ENCODE assay signal across 1 cellular context in genomic region chr5:173239233-173239593, GRCh38.
TF ChIP-seq lines count a peak whose summit lies in the region.

No MANE protein-coding gene starts in this region.

TF ChIP-seq in HepG2, 621 proteins besides CTCF, POLR2A, EP300 and RAD21:
- TF ChIP-seq, protein P1, sequence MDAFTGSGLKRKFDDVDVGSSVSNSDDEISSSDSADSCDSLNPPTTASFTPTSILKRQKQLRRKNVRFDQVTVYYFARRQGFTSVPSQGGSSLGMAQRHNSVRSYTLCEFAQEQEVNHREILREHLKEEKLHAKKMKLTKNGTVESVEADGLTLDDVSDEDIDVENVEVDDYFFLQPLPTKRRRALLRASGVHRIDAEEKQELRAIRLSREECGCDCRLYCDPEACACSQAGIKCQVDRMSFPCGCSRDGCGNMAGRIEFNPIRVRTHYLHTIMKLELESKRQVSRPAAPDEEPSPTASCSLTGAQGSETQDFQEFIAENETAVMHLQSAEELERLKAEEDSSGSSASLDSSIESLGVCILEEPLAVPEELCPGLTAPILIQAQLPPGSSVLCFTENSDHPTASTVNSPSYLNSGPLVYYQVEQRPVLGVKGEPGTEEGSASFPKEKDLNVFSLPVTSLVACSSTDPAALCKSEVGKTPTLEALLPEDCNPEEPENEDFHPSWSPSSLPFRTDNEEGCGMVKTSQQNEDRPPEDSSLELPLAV (CRISPR knock-in tag; conservative IDR thresholded peaks at IDR 0.05; ENCODE audit: low read depth) = no peak
- TF ChIP-seq, protein P2, sequence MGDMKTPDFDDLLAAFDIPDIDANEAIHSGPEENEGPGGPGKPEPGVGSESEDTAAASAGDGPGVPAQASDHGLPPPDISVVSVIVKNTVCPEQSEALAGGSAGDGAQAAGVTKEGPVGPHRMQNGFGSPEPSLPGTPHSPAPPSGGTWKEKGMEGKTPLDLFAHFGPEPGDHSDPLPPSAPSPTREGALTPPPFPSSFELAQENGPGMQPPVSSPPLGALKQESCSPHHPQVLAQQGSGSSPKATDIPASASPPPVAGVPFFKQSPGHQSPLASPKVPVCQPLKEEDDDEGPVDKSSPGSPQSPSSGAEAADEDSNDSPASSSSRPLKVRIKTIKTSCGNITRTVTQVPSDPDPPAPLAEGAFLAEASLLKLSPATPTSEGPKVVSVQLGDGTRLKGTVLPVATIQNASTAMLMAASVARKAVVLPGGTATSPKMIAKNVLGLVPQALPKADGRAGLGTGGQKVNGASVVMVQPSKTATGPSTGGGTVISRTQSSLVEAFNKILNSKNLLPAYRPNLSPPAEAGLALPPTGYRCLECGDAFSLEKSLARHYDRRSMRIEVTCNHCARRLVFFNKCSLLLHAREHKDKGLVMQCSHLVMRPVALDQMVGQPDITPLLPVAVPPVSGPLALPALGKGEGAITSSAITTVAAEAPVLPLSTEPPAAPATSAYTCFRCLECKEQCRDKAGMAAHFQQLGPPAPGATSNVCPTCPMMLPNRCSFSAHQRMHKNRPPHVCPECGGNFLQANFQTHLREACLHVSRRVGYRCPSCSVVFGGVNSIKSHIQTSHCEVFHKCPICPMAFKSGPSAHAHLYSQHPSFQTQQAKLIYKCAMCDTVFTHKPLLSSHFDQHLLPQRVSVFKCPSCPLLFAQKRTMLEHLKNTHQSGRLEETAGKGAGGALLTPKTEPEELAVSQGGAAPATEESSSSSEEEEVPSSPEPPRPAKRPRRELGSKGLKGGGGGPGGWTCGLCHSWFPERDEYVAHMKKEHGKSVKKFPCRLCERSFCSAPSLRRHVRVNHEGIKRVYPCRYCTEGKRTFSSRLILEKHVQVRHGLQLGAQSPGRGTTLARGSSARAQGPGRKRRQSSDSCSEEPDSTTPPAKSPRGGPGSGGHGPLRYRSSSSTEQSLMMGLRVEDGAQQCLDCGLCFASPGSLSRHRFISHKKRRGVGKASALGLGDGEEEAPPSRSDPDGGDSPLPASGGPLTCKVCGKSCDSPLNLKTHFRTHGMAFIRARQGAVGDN (CRISPR knock-in tag; IDR thresholded peaks at IDR 0.05) = no peak
- TF ChIP-seq DRAP1 (CRISPR knock-in tag; IDR thresholded peaks at IDR 0.05) = no peak
- TF ChIP-seq KLF9 (CRISPR knock-in tag; IDR thresholded peaks at IDR 0.05; ENCODE audit: low read depth) = no peak
- TF ChIP-seq SNAPC2 (CRISPR knock-in tag; IDR thresholded peaks at IDR 0.05) = no peak
- no peak for TF ChIP-seq ZNF468 (CRISPR knock-in tag; IDR thresholded peaks at IDR 0.05)
- no peak for TF ChIP-seq HNRNPK (IDR thresholded peaks at IDR 0.05; ENCODE audit: low read depth, low read length, poor library complexity, severe bottlenecking)
- TF ChIP-seq BRF2 (CRISPR knock-in tag; IDR thresholded peaks at IDR 0.05) = no peak
- TF ChIP-seq ZNF296 (CRISPR knock-in tag; conservative IDR thresholded peaks at IDR 0.05) = no peak
- no peak for TF ChIP-seq LRRFIP1 (CRISPR knock-in tag; conservative IDR thresholded peaks at IDR 0.05)
- TF ChIP-seq KDM5B (CRISPR knock-in tag; IDR thresholded peaks at IDR 0.05; ENCODE audit: borderline replicate concordance) = no peak
- no peak for TF ChIP-seq ZNF234 (CRISPR knock-in tag; conservative IDR thresholded peaks at IDR 0.05)
- TF ChIP-seq ZBTB42 (CRISPR knock-in tag; IDR thresholded peaks at IDR 0.05) = no peak
- TF ChIP-seq E2F1 (CRISPR knock-in tag; IDR thresholded peaks at IDR 0.05) = no peak
